In the genomic region with DNA sequence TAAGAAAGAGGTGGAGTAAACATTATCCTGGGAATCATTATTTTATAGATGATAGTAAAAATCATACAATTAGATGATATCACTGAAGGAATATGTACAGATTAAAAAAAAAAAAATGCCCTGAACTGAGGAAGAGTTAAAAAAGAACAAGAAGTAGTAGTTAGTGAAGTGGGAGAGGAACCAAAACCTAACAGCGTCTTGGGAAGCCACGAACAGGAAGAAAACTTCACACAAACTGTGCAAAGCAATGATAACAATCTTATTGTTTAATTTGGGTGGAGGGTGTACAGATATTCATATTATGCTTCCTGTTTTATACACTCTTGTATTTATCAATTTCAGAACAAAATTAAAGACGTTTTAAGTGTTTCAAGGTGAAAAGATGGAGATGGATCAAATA, we compare ENCODE assay signal across 13 cellular contexts. TPM values are rescaled to one million over a fixed set of nuclear protein-coding genes. Genes with fewer than 3 reads are reported as not detected.
DNase-seq lines count a peak whose midpoint lies in the region; ATAC-seq lines count a peak whose summit lies in the region.
"Had no signal": no experiment of that assay in that cellular context is flagged by ENCODE, and none has a peak within 500 bp of the region (broad histone marks: within the 10 kb centered on the region; RNA-seq: fewer than 3 reads in every experiment).

No MANE protein-coding gene starts in this region.

- peak overlapping the region in 7 of 8 donors; percentile 15 to 91 (median 80) for H3K27ac Mint-ChIP-seq in CD8-positive, alpha-beta memory T cell
- H3K27ac Mint-ChIP-seq in T-helper 2 cell treated with Interferon-gamma antibody and Interleukin-4, amounts not matched to agents 5 μg/mL and 100 μg/mL, for 36 hours: peak overlapping the region; percentile 53

- H3K4me2 ChIP-seq in BLaER1: peak overlapping the region; percentile 53

- peaks cover 12% of the 10 kb centered on the region; the same call in 1 of the 2 replicates for H4K20me1 ChIP-seq in BLaER1

- H3K4me1 ChIP-seq in BLaER1: peaks cover 44% of the 10 kb centered on the region
- peaks cover 54% of the 10 kb centered on the region for H3K4me1 ChIP-seq in CD8-positive, alpha-beta memory T cell (ENCODE audit: insufficient read depth, low read length)

- peak overlapping the region in 6 of 7 donors; percentile 57 to 74 (median 66) for H3K4me3 Mint-ChIP-seq in CD8-positive, alpha-beta memory T cell
- peak overlapping the region; percentile 78 for H3K4me3 Mint-ChIP-seq in T-helper 2 cell treated with Interferon-gamma antibody and Interleukin-4, amounts not matched to agents 5 μg/mL and 100 μg/mL, for 36 hours

- ATAC-seq in HG02885 (IDR thresholded peaks at IDR 0.05; ENCODE audit: poor library complexity, unreplicated experiment): no peak
- ATAC-seq: HCT116, left colon had no signal

- DNase-seq in CD8-positive, alpha-beta memory T cell: peak in 1 of 5 donors; percentile 23
- no peak for DNase-seq in T-helper 2 cell treated with Interferon-gamma antibody and Interleukin-4, amounts not matched to agents 5 μg/mL and 100 μg/mL, for 36 hours (ENCODE audit: low spot score)
- DNase-seq in germinal center (ENCODE audit: low spot score) (peak; percentile 5), SIG-M5 (lab: John Stamatoyannopoulos, UW) (no peak), GM03348 (ENCODE audit: low spot score) (no peak), NCI-H526 (lab: John Stamatoyannopoulos, UW) (no peak)
- DNase-seq: left colon, NCI-H1092 treated with DMSO at 0.1 percent for 48 hours, NCI-H345 had no signal

- H3K36me3 Mint-ChIP-seq in CD8-positive, alpha-beta memory T cell: peaks cover 4 to 49% (median 23%) of the 10 kb centered on the region in 3 donors
- peaks cover 40% of the 10 kb centered on the region for H3K36me3 Mint-ChIP-seq in T-helper 2 cell treated with Interferon-gamma antibody and Interleukin-4, amounts not matched to agents 5 μg/mL and 100 μg/mL, for 36 hours (ENCODE audit: low read depth)

- no peaks in the 10 kb centered on the region for H3K27me3 Mint-ChIP-seq in CD8-positive, alpha-beta memory T cell
- H3K27me3 Mint-ChIP-seq in T-helper 2 cell treated with Interferon-gamma antibody and Interleukin-4, amounts not matched to agents 5 μg/mL and 100 μg/mL, for 36 hours (ENCODE audit: low read depth): no peaks in the 10 kb centered on the region

- no peak overlapping the region for H3K27ac ChIP-seq in BLaER1
- H3K27ac ChIP-seq in CD8-positive, alpha-beta memory T cell (ENCODE audit: low read depth, low read length): no peak overlapping the region
- H3K27ac ChIP-seq: suprapubic skin had no signal

- H3K9ac ChIP-seq in BLaER1: no peak overlapping the region

- peaks cover 55% of the 10 kb centered on the region for H3K36me3 ChIP-seq in BLaER1
- H3K36me3 ChIP-seq in CD8-positive, alpha-beta memory T cell (ENCODE audit: insufficient read depth, low read length): peaks cover 6% of the 10 kb centered on the region

- no peaks in the 10 kb centered on the region for H3K9me3 ChIP-seq in BLaER1
- no peaks in the 10 kb centered on the region for H3K9me3 ChIP-seq in CD8-positive, alpha-beta memory T cell (ENCODE audit: low read length)
- H3K9me3 ChIP-seq: suprapubic skin had no signal

- CTCF ChIA-PET in CD8-positive, alpha-beta memory T cell (lab: Charles Lee): no interaction called here

- no peaks in the 10 kb centered on the region for H3K9me3 Mint-ChIP-seq in CD8-positive, alpha-beta memory T cell
- no peaks in the 10 kb centered on the region for H3K9me3 Mint-ChIP-seq in T-helper 2 cell treated with Interferon-gamma antibody and Interleukin-4, amounts not matched to agents 5 μg/mL and 100 μg/mL, for 36 hours

- POLR2A ChIA-PET in CD8-positive, alpha-beta memory T cell (lab: Charles Lee): no interaction called here

- peaks cover 11 to 48% (median 28%) of the 10 kb centered on the region in 3 donors for H3K4me1 Mint-ChIP-seq in CD8-positive, alpha-beta memory T cell
- peaks cover 40% of the 10 kb centered on the region for H3K4me1 Mint-ChIP-seq in T-helper 2 cell treated with Interferon-gamma antibody and Interleukin-4, amounts not matched to agents 5 μg/mL and 100 μg/mL, for 36 hours (ENCODE audit: low read depth)

- H3K27me3 ChIP-seq in BLaER1: no peaks in the 10 kb centered on the region
- H3K27me3 ChIP-seq in CD8-positive, alpha-beta memory T cell (ENCODE audit: insufficient read depth, low read length, poor library complexity, severe bottlenecking): no peaks in the 10 kb centered on the region
- H3K27me3 ChIP-seq: suprapubic skin had no signal

- no peak overlapping the region for H3K4me3 ChIP-seq in BLaER1
- H3K4me3 ChIP-seq in CD8-positive, alpha-beta memory T cell (ENCODE audit: low read length): peak overlapping the region; percentile 8
- H3K4me3 ChIP-seq: suprapubic skin had no signal

RNA-seq across cellular contexts. Expression of a gene that starts 3.5 kb away (rescaled TPM):
- 10 to 100 TPM; 18.2 to 20.0 TPM for total RNA-seq in CD8-positive, alpha-beta memory T cell
- 11.4 TPM for polyA plus RNA-seq in CD8-positive, alpha-beta memory T cell

RNA-seq across cellular contexts. Expression of a gene that starts 3.6 kb away (rescaled TPM):
- 10 to 100 TPM; 17.8 to 20.2 TPM for total RNA-seq in CD8-positive, alpha-beta memory T cell
- 9.0 TPM for polyA plus RNA-seq in CD8-positive, alpha-beta memory T cell
